Comparison of ENCODE assay signal across 8 cellular contexts in the genomic region with DNA sequence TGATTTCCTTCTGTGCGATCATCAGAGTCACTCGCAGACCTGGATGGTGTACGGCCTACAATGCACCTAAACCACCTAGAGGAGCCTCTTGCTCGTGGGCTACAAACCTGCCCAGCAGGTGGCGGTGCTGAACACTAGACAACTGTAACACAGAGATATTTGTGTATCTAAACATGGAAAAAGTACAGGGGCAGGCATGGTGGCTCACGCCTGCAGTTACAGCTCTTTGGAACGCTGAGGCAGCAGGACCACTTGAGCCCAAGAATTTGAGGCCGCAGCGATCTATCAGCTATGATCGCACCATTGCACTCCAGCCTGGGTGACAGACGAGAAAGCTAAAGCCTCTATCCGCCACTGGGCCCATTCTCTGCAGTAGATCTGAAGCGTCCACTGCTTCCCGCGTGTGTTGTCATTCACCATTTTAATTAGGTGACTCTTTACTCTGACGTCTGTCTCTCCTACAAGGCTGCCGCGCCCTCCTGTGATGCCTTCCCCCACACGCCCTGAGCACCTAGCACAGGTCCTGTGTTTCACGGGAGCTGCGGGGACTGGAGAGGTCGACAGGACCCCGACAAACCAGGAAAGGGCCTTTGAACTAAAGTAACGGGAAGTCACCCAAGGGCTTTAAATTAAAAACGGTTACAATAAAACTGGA. TPM values are rescaled to one million over a fixed set of nuclear protein-coding genes. Genes with fewer than 3 reads are reported as not detected.
A peak's percentile ranks its signal among the peaks of the same experiment; 100 is the strongest.
DNase-seq lines count a peak whose midpoint lies in the region; ATAC-seq and TF ChIP-seq lines count a peak whose summit lies in the region.

No MANE protein-coding gene starts in this region.

- WGBS in heart left ventricle, 4 donors = 4 to 9% (median 7%) methylated on average over 23 to 25 of the region's 25 CpGs
- WGBS in aorta, 2 donors = 8 to 10% methylated on average over 25 of the region's 25 CpGs

- intact Hi-C loops in Caco-2 (cut with micrococcal nuclease; ENCODE audit: unreplicated experiment) (loop anchor here (1.0 to 5.0 kb wide), 5 partner anchors 30 to 166 kb away; partner anchors contain the start of gene PAOX), heart left ventricle (cut with DNase I) (loop anchor here in 2 of 10 donors (2.0 to 5.0 kb wide), 4 partner anchors 45 to 84 kb away; partner anchors contain the start of genes MTG1 (in 1 of the 2) and PAOX (in 1 of the 2)), aorta (cut with DNase I) (loop anchor here in 1 of 2 donors (2.0 to 5.0 kb wide), 2 partner anchors 45 to 69 kb away; partner anchors contain the start of gene PAOX)

- peak; percentile 93 to 99 for TF ChIP-seq CTCF in Caco-2 (IDR thresholded peaks at IDR 0.05; ENCODE audit: insufficient read depth in 1 of 2, low read depth in 1 of 2, low read length in 1 of 2, severe bottlenecking in 1 of 2, unreplicated experiment in 1 of 2)
- peak; percentile 28 to 66 (median 55) for TF ChIP-seq CTCF in heart left ventricle (IDR thresholded peaks at IDR 0.05)

- peak; percentile 91 to 94 for DNase-seq in Caco-2
- peak; percentile 83 for DNase-seq in HuH-7 (ENCODE audit: low spot score)
- peak; percentile 75 for DNase-seq in SHP77 treated with DMSO at 0.1 percent for 48 hours (lab: John Stamatoyannopoulos, UW)
- DNase-seq in activated naive CD4-positive, alpha-beta T cell treated with anti-CD3 and anti-CD28 coated beads, Interleukin-2, amount 50 U/mL, for 16 hours = peak; percentile 90
- DNase-seq in heart left ventricle = peak in 4 of 5 donors; percentile 59 to 81 (median 68)
- DNase-seq in renal cortical epithelial cell (ENCODE audit: low read depth) = peak; percentile 81
- peak; percentile 80 to 83 for DNase-seq in aorta

- peaks cover 41% of the 10 kb centered on the region for H3K36me3 Mint-ChIP-seq in Caco-2 (ENCODE audit: insufficient read depth, unreplicated experiment)

- peak overlapping the region; percentile 100 for H3K27ac Mint-ChIP-seq in Caco-2 (ENCODE audit: unreplicated experiment)

- H3K9me3 ChIP-seq in Caco-2 (no peaks in the 10 kb centered on the region), heart left ventricle (no peaks in the 10 kb centered on the region), aorta (ENCODE audit: control insufficient read depth, low read length) (no peaks in the 10 kb centered on the region)

- H3K27me3 Mint-ChIP-seq in Caco-2 (ENCODE audit: insufficient read depth, unreplicated experiment) = no peaks in the 10 kb centered on the region

- H3K27me3 ChIP-seq in Caco-2 (replicated peaks; ENCODE audit: control insufficient read depth, insufficient read depth, low read length) = no peaks in the 10 kb centered on the region
- H3K27me3 ChIP-seq in heart left ventricle = no peaks in the 10 kb centered on the region
- H3K27me3 ChIP-seq in aorta (ENCODE audit: control insufficient read depth in 1 of 2, insufficient read depth in 2 of 2, low read length in 1 of 2) = no peaks in the 10 kb centered on the region

- H3K9me3 Mint-ChIP-seq in Caco-2 (ENCODE audit: unreplicated experiment) = no peaks in the 10 kb centered on the region

- TF ChIP-seq POLR2A in heart left ventricle (IDR thresholded peaks at IDR 0.05) = no peak

- peak overlapping the region; percentile 92 to 99 (median 98) for H3K27ac ChIP-seq in heart left ventricle
- H3K27ac ChIP-seq in aorta (ENCODE audit: low read depth in 1 of 2, low read length in 2 of 2) = no peak overlapping the region

- CTCF ChIA-PET in Caco-2 (lab: Charles Lee) = interaction anchor here (0.5 to 1.7 kb wide), 8 partner anchors 9 to 212 kb away, joined by 3 to 7 read pairs (median 4); no protein-coding TSS in a partner anchor

- H3K36me3 ChIP-seq in Caco-2 (ENCODE audit: control insufficient read depth, insufficient read depth, low read length) (peaks cover 6% of the 10 kb centered on the region), heart left ventricle (peaks cover 0 to 37% (median 27%) of the 10 kb centered on the region in 9 donors), aorta (ENCODE audit: control insufficient read depth in 1 of 2, insufficient read depth in 2 of 2, low read length in 1 of 2) (peaks cover 0 to 2% of the 10 kb centered on the region in 2 donors)

- ATAC-seq in GM19463 (IDR thresholded peaks at IDR 0.05; ENCODE audit: unreplicated experiment) (peak; percentile 30), heart left ventricle (peak in 2 of 4 donors; percentile 23 to 36), aorta (ENCODE audit: low FRiP score) (no peak)

- BruUV-seq in Caco-2 (replicated peaks; lab: Mats Ljungman, UMichigan) = no TSS peak

- H3K4me1 ChIP-seq in Caco-2 = peaks cover 7% of the 10 kb centered on the region
- H3K4me1 ChIP-seq in heart left ventricle = peaks cover 0 to 38% (median 21%) of the 10 kb centered on the region in 12 donors
- H3K4me1 ChIP-seq in aorta (ENCODE audit: control insufficient read depth in 1 of 2, insufficient read depth in 2 of 2, low read length in 2 of 2) = no peaks in the 10 kb centered on the region

- H3K4me3 ChIP-seq in Caco-2 (ENCODE audit: low read depth, low read length) (peak overlapping the region; percentile 99), heart left ventricle (peak overlapping the region; percentile 78 to 100 (median 97)), aorta (ENCODE audit: low read length in 2 of 2) (peak overlapping the region; percentile 65 to 86)

- peaks cover 16% of the 10 kb centered on the region for H3K4me1 Mint-ChIP-seq in Caco-2 (ENCODE audit: low read depth, unreplicated experiment)

- H3K4me3 Mint-ChIP-seq in Caco-2 (ENCODE audit: unreplicated experiment) = peak overlapping the region; percentile 99

- POLR2A ChIA-PET in Caco-2 (lab: Charles Lee) = interaction anchor here (0.7 kb wide), 1 partner anchor 30 kb away, joined by 5 read pairs; no protein-coding TSS in a partner anchor

RNA-seq across cellular contexts. Expression of gene TUBGCP2, which starts 0.8 kb away (rescaled TPM):
- total RNA-seq in Caco-2 (2022) (92.2 and 93.3 TPM in 2 replicates), heart left ventricle (10 to 100 TPM; 33.5 to 49.5 (median 40.1) TPM), renal cortical epithelial cell (76.0 and 77.1 TPM in 2 replicates), aorta (10 to 100 TPM; 40.0 to 49.1 TPM)
- polyA plus RNA-seq in heart left ventricle (10 to 100 TPM; 34.5 to 36.0 TPM), aorta (100 to 1,000 TPM in 1 of 2 donors, 10 to 100 TPM in 1; 11.3 to 194 TPM)

RNA-seq across cellular contexts. Expression of gene ZNF511, which starts 0.8 kb away (rescaled TPM):
- total RNA-seq in Caco-2 (2022) = 98.5 and 112 TPM in 2 replicates
- 10 to 100 TPM; 34.5 to 53.3 (median 40.5) TPM for total RNA-seq in heart left ventricle
- 10 to 100 TPM; 44.5 to 80.4 TPM for polyA plus RNA-seq in heart left ventricle
- 14.6 and 38.6 TPM in 2 replicates for total RNA-seq in renal cortical epithelial cell
- 10 to 100 TPM; 18.2 to 28.5 TPM for total RNA-seq in aorta
- 10 to 100 TPM; 35.6 to 39.6 TPM for polyA plus RNA-seq in aorta

RNA-seq across cellular contexts. Expression of gene CALY, which starts 28.8 kb away (rescaled TPM):
- total RNA-seq in Caco-2 (2022) = not detected in 2 replicates
- 1 to 10 TPM in 1 of 9 donors, not detected in 8; 1.7 TPM for total RNA-seq in heart left ventricle
- not detected for polyA plus RNA-seq in heart left ventricle
- total RNA-seq in renal cortical epithelial cell = not detected in 2 replicates
- total RNA-seq in aorta = not detected
- not detected for polyA plus RNA-seq in aorta

RNA-seq across cellular contexts. Expression of gene ADAM8, which starts 31.2 kb away (rescaled TPM):
- total RNA-seq in Caco-2 (2022) (13.4 and 16.8 TPM in 2 replicates), heart left ventricle (10 to 100 TPM in 1 of 9 donors, 1 to 10 TPM in 8; 1.2 to 10.3 (median 2.6) TPM), renal cortical epithelial cell (1.6 and 15.8 TPM in 2 replicates), aorta (10 to 100 TPM; 11.2 to 17.0 TPM)
- polyA plus RNA-seq in heart left ventricle (1 to 10 TPM in 1 of 2 donors, under 1 TPM in 1; 0.50 to 1.2 TPM), aorta (1 to 10 TPM; 1.0 to 1.3 TPM)

RNA-seq across cellular contexts. Expression of gene PRAP1, which starts 39.3 kb away (rescaled TPM):
- total RNA-seq in Caco-2 (2022) (0.34 TPM in 1 of 2 replicates, not detected in the other), heart left ventricle (not detected), renal cortical epithelial cell (not detected in 2 replicates), aorta (not detected)
- polyA plus RNA-seq in heart left ventricle (not detected), aorta (10 to 100 TPM in 1 of 2 donors, under 1 TPM in 1; 0.49 to 51.6 TPM)

Comparison
In these comparisons a context has a peak if more than half of its experiments do, and no peak if none do; other contexts are left out.
1. H3K27ac ChIP-seq: peak in heart left ventricle (12 of 12); none in aorta (0 of 2).
2. Peak in every context shown above with its lines, with median percentiles within 50 percentile points of each other: DNase-seq and H3K4me3 ChIP-seq.